In the genomic region with DNA sequence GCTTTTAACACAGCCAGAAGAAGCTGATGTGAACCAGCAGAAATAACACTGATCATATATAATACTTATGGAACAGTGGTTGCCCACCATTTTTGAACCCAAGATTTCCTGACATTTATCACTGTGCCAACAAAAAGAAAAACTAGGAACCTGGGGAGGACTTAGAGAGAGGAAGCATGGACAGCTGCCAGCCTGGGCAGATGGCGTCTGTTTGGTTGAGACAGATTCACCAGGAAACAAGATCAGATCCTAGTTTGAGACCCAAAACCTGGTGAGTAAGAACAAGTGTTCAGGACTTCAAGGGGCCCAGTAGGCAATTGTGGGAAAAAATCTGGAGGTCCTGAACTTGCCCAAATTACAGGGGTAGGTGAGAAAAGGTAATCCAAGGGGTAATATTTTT, we compare ENCODE assay signal across 20 cellular contexts.
DNase-seq lines count a peak whose midpoint lies in the region; ATAC-seq and TF ChIP-seq lines count a peak whose summit lies in the region.
"Had no signal": no experiment of that assay in that cellular context is flagged by ENCODE, and none has a peak within 500 bp of the region (broad histone marks: within the 10 kb centered on the region; RNA-seq: fewer than 3 reads in every experiment).

No MANE protein-coding gene starts in this region.

- H3K9me3 Mint-ChIP-seq in brain: peaks cover 3 to 18% (median 12%) of the 10 kb centered on the region in 5 experiments
- peaks cover 12% of the 10 kb centered on the region for H3K9me3 Mint-ChIP-seq in neural crest cell
- H3K9me3 Mint-ChIP-seq in activated CD8-positive, alpha-beta memory T cell treated with anti-CD3 and anti-CD28 coated beads, Interleukin-2, amount 10 ng/mL, durations not matched to agents 7 days and 5 days (ENCODE audit: low read depth): peaks cover 2% of the 10 kb centered on the region
- H3K9me3 Mint-ChIP-seq: activated naive CD4-positive, alpha-beta T cell treated with anti-CD3 and anti-CD28 coated beads for 36 hours; T-cell had no signal

- H3K36me3 Mint-ChIP-seq in brain (peaks cover 44% of the 10 kb centered on the region), neural crest cell (ENCODE audit: low read depth) (peaks cover 29% of the 10 kb centered on the region)
- peaks cover 1% of the 10 kb centered on the region for H3K36me3 Mint-ChIP-seq in activated CD8-positive, alpha-beta memory T cell treated with anti-CD3 and anti-CD28 coated beads, Interleukin-2, amount 10 ng/mL, durations not matched to agents 7 days and 5 days

- CTCF ChIA-PET in activated CD8-positive, alpha-beta memory T cell treated with anti-CD3 and anti-CD28 coated beads, Interleukin-2, amount 10 ng/mL, durations not matched to agents 7 days and 5 days (lab: Charles Lee): no interaction called here

- TF ChIP-seq CTCF in LNCaP clone FGC (IDR thresholded peaks at IDR 0.05; ENCODE audit: control insufficient read depth, extremely low read depth, insufficient read depth): no peak
- TF ChIP-seq CTCF in brain (conservative IDR thresholded peaks at IDR 0.05): no peak
- no peak for TF ChIP-seq CTCF in neural crest cell (conservative IDR thresholded peaks at IDR 0.05)

- DNase-seq in LNCaP clone FGC (ENCODE audit: low read depth) (peak; percentile 26), NCI-H2171 treated with DMSO at 0.1 percent for 48 hours (lab: John Stamatoyannopoulos, UW) (peak; percentile 97), neural crest cell (ENCODE audit: low read depth, low spot score) (no peak)
- DNase-seq in stimulated activated naive CD8-positive, alpha-beta T cell treated with anti-CD3 and anti-CD28 coated beads, Interleukin-15, Interleukin-2, amounts not matched to agents 100 U/mL and 50 U/mL, for 24 hours: no peak
- DNase-seq in activated CD8-positive, alpha-beta memory T cell treated with anti-CD3 and anti-CD28 coated beads, Interleukin-2, amount 10 ng/mL, durations not matched to agents 7 days and 5 days: no peak
- DNase-seq: activated CD8-positive, alpha-beta memory T cell treated with anti-CD3 and anti-CD28 coated beads for 24 hours; activated naive CD4-positive, alpha-beta T cell treated with anti-CD3 and anti-CD28 coated beads for 36 hours; activated T-cell treated with anti-CD3 and anti-CD28 coated beads, Interleukin-2, amount 50 U/mL, for 48 hours; CD4-positive, alpha-beta memory T cell; foreskin fibroblast; MM.1S; NCI-H1436 treated with DMSO at 0.1 percent for 48 hours; stimulated activated CD4-positive, alpha-beta T cell treated with anti-CD3 and anti-CD28 coated beads, Interleukin-4, amount 100 ng/mL, for 24 hours; stimulated activated naive CD4-positive, alpha-beta T cell treated with Interleukin-2 at 50 U/mL for 16 hours; T-cell had no signal

- H3K4me1 Mint-ChIP-seq in brain (peaks cover 35% of the 10 kb centered on the region), neural crest cell (peaks cover 38% of the 10 kb centered on the region)
- H3K4me1 Mint-ChIP-seq in activated CD8-positive, alpha-beta memory T cell treated with anti-CD3 and anti-CD28 coated beads, Interleukin-2, amount 10 ng/mL, durations not matched to agents 7 days and 5 days: peaks cover 10% of the 10 kb centered on the region
- H3K4me1 Mint-ChIP-seq: T-cell had no signal

- H3K4me3 ChIP-seq in LNCaP clone FGC (ENCODE audit: low read depth, low read length): no peak overlapping the region
- H3K4me3 ChIP-seq: cardiac muscle cell had no signal

- ATAC-seq in stimulated activated naive CD8-positive, alpha-beta T cell treated with anti-CD3 and anti-CD28 coated beads, Interleukin-15, Interleukin-2, amounts not matched to agents 100 U/mL and 50 U/mL, for 24 hours: no peak
- no peak for ATAC-seq in activated CD8-positive, alpha-beta memory T cell treated with anti-CD3 and anti-CD28 coated beads, Interleukin-2, amount 10 ng/mL, durations not matched to agents 7 days and 5 days
- ATAC-seq in GM21447 (IDR thresholded peaks at IDR 0.05; ENCODE audit: unreplicated experiment): no peak
- ATAC-seq: HCT116, left lobe of liver, T-cell had no signal

- H3K27ac Mint-ChIP-seq in brain (peak overlapping the region in 4 of 5 experiments; percentile 19 to 97 (median 82)), neural crest cell (ENCODE audit: unreplicated experiment) (peak overlapping the region; percentile 68)
- H3K27ac Mint-ChIP-seq in activated CD8-positive, alpha-beta memory T cell treated with anti-CD3 and anti-CD28 coated beads, Interleukin-2, amount 10 ng/mL, durations not matched to agents 7 days and 5 days: no peak overlapping the region
- H3K27ac Mint-ChIP-seq: activated naive CD4-positive, alpha-beta T cell treated with anti-CD3 and anti-CD28 coated beads for 36 hours; CD4-positive, alpha-beta memory T cell; T-cell had no signal

- H3K4me3 Mint-ChIP-seq in brain (peak overlapping the region in 2 of 5 experiments; percentile 53 to 64), neural crest cell (no peak overlapping the region)
- no peak overlapping the region for H3K4me3 Mint-ChIP-seq in activated CD8-positive, alpha-beta memory T cell treated with anti-CD3 and anti-CD28 coated beads, Interleukin-2, amount 10 ng/mL, durations not matched to agents 7 days and 5 days
- H3K4me3 Mint-ChIP-seq: activated naive CD4-positive, alpha-beta T cell treated with anti-CD3 and anti-CD28 coated beads for 36 hours; CD4-positive, alpha-beta memory T cell; T-cell had no signal

- H3K27me3 Mint-ChIP-seq in brain (no peaks in the 10 kb centered on the region), neural crest cell (ENCODE audit: low read depth) (no peaks in the 10 kb centered on the region)
- no peaks in the 10 kb centered on the region for H3K27me3 Mint-ChIP-seq in activated CD8-positive, alpha-beta memory T cell treated with anti-CD3 and anti-CD28 coated beads, Interleukin-2, amount 10 ng/mL, durations not matched to agents 7 days and 5 days
- H3K27me3 Mint-ChIP-seq: CD4-positive, alpha-beta memory T cell; T-cell had no signal

Comparison
In these comparisons a context has a peak if more than half of its experiments do, and no peak if none do; other contexts are left out.
1. DNase-seq: peak in LNCaP clone FGC (single experiment) and NCI-H2171 treated with DMSO at 0.1 percent for 48 hours (single experiment); none in neural crest cell (single experiment), stimulated activated naive CD8-positive, alpha-beta T cell treated with anti-CD3 and anti-CD28 coated beads, Interleukin-15, Interleukin-2, amounts not matched to agents 100 U/mL and 50 U/mL, for 24 hours (single experiment) and activated CD8-positive, alpha-beta memory T cell treated with anti-CD3 and anti-CD28 coated beads, Interleukin-2, amount 10 ng/mL, durations not matched to agents 7 days and 5 days (single experiment).